20 cellular contexts compared by ENCODE assay signal in the genomic region with DNA sequence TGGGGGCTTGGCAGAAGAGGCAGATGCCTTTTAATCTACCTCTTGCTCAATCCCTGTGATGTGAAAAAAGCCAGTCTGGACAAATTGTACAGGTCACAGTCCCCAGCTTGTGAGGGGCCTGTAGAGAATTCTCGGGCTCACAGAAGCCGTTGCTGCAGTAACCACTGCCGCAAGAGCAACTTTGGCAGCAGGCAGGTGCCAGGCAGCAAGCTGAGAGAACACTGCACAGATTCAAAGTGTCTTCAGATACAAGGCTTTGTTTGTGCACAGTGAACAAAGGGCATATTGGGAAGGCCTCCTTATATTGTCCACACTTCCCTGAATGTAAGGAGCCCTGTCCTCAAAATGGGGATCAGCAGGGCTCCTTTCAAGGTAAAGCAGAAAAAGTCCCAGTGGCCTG. TPM values are rescaled to one million over a fixed set of nuclear protein-coding genes. Genes with fewer than 3 reads are reported as not detected.
DNase-seq lines count a peak whose midpoint lies in the region; ATAC-seq, FAIRE-seq and TF ChIP-seq lines count a peak whose summit lies in the region.
"Had no signal": no experiment of that assay in that cellular context is flagged by ENCODE, and none has a peak within 500 bp of the region (broad histone marks: within the 10 kb centered on the region; RNA-seq: fewer than 3 reads in every experiment).

No MANE protein-coding gene starts in this region.

- H3K4me3 ChIP-seq in right lobe of liver, result no peak overlapping the region
- no peak overlapping the region for H3K4me3 ChIP-seq in HepG2 (replicated peaks in 1 of 3; ENCODE audit: insufficient read depth in 1 of 3, low read depth in 2 of 3, low read length in 3 of 3)
- H3K4me3 ChIP-seq in endodermal cell (ENCODE audit: low read length), result no peak overlapping the region
- H3K4me3 ChIP-seq: A549 had no signal

- no peak for FAIRE-seq in HepG2 (lab: Jason Lieb, UNC)
- FAIRE-seq: GM19239, H54 had no signal

- ATAC-seq in right lobe of liver, result peak in 3 of 4 donors; percentile 33 to 61 (median 45)
- ATAC-seq in HepG2, result no peak
- no peak for ATAC-seq in HG03378 (IDR thresholded peaks at IDR 0.05; ENCODE audit: unreplicated experiment)
- ATAC-seq: A549, PC-3 had no signal

- no peak for TF ChIP-seq POLR2A in right lobe of liver (IDR thresholded peaks at IDR 0.05)
- no peak for TF ChIP-seq POLR2A in HepG2 (IDR thresholded peaks at IDR 0.05; ENCODE audit: insufficient read depth in 1 of 2, low read depth in 2 of 2, low read length in 2 of 2)

- no peaks in the 10 kb centered on the region for H3K4me1 Mint-ChIP-seq in endodermal cell

- TF ChIP-seq CTCF in right lobe of liver (IDR thresholded peaks at IDR 0.05) (no peak), HepG2 (CRISPR knock-in tag; IDR thresholded peaks at IDR 0.05) (no peak), endodermal cell (conservative IDR thresholded peaks at IDR 0.05) (no peak)

- H3K36me3 ChIP-seq in right lobe of liver (peaks cover 0 to 17% (median under 1%) of the 10 kb centered on the region in 4 donors), HepG2 (replicated peaks in 1 of 2; ENCODE audit: control insufficient read depth in 1 of 2, insufficient read depth in 2 of 2, low read length in 2 of 2) (peaks cover 6 to 17% of the 10 kb centered on the region in 2 experiments; a peak in 4 of 5 replicates), endodermal cell (ENCODE audit: control insufficient read depth, insufficient read depth, low read length) (peaks cover 3% of the 10 kb centered on the region)

- H3K9ac ChIP-seq in HepG2 (ENCODE audit: insufficient read depth, low read depth, low read length) (no peak overlapping the region), endodermal cell (ENCODE audit: extremely low read depth, low read length, poor library complexity, severe bottlenecking) (no peak overlapping the region)

- no peaks in the 10 kb centered on the region for H3K27me3 Mint-ChIP-seq in endodermal cell (ENCODE audit: insufficient read depth)

- H3K79me2 ChIP-seq in HepG2 (ENCODE audit: insufficient read depth, low read length), result no peaks in the 10 kb centered on the region

- H3K27ac ChIP-seq in right lobe of liver (peak overlapping the region in 1 of 3 donors; percentile 24), HepG2 (ENCODE audit: extremely low read length, insufficient read depth, low read length) (no peak overlapping the region), endodermal cell (ENCODE audit: low read depth, low read length) (peak overlapping the region; percentile 83), temporal lobe (ENCODE audit: low read depth, low read length) (peak overlapping the region; percentile 96)
- H3K27ac ChIP-seq: A549, RWPE1 had no signal

- H4K20me1 ChIP-seq in HepG2 (ENCODE audit: insufficient read depth, low read length), result no peaks in the 10 kb centered on the region

- H3K4me3 Mint-ChIP-seq in endodermal cell, result no peak overlapping the region
- H3K4me3 Mint-ChIP-seq: HFFc6 had no signal

- BruUV-seq in HepG2 (replicated peaks; lab: Mats Ljungman, UMichigan), result no TSS peak

- H3K4me1 ChIP-seq in right lobe of liver (no peaks in the 10 kb centered on the region), HepG2 (ENCODE audit: insufficient read depth, low read length) (no peaks in the 10 kb centered on the region), endodermal cell (ENCODE audit: control insufficient read depth, insufficient read depth, low read length) (no peaks in the 10 kb centered on the region)
- H3K4me1 ChIP-seq: A549 had no signal

- CTCF ChIA-PET in HepG2 (lab: Yijun Ruan, JAX; ENCODE audit: low intra/inter-chr PET ratio, low total read pairs), result no interaction called here

- POLR2A ChIA-PET in HepG2 (lab: Yijun Ruan, JAX), result no interaction called here

- TF ChIP-seq EP300 in HepG2 (IDR thresholded peaks at IDR 0.05; ENCODE audit: low read depth in 2 of 2, low read length in 2 of 2) (no peak), HepG2 (CRISPR knock-in tag; IDR thresholded peaks at IDR 0.05; ENCODE audit: borderline replicate concordance) (no peak)

- no peak overlapping the region for H2AFZ ChIP-seq in HepG2 (ENCODE audit: low read length)

- TF ChIP-seq RAD21 in HepG2 (CRISPR knock-in tag; IDR thresholded peaks at IDR 0.05), result no peak

- peak in 1 of 3 donors; percentile 63 for DNase-seq in right lobe of liver
- DNase-seq in HepG2 (ENCODE audit: low spot score), result no peak
- no peak for DNase-seq in endodermal cell
- DNase-seq in midbrain (lab: John Stamatoyannopoulos, UW), result peak; percentile 80
- no peak for DNase-seq in activated effector memory CD4-positive, alpha-beta T cell treated with anti-CD3 and anti-CD28 coated beads, Interleukin-2, amount 50 U/mL, for 16 hours
- DNase-seq in posterior vena cava (ENCODE audit: low spot score), result no peak
- DNase-seq: COR-L47, HFFc6, KG1, NCI-H1436 treated with DMSO at 0.1 percent for 48 hours, NCI-H2081, NCI-H510A, NCI-H774, PC-3 had no signal

- H3K36me3 Mint-ChIP-seq in endodermal cell (ENCODE audit: low read depth), result peaks cover 29% of the 10 kb centered on the region

- H3K27ac Mint-ChIP-seq in endodermal cell, result no peak overlapping the region
- H3K27ac Mint-ChIP-seq: HFFc6 had no signal

- no peaks in the 10 kb centered on the region for H3K9me3 ChIP-seq in right lobe of liver
- H3K9me3 ChIP-seq in HepG2 (ENCODE audit: low read length), result no peaks in the 10 kb centered on the region
- no peaks in the 10 kb centered on the region for H3K9me3 ChIP-seq in endodermal cell (ENCODE audit: control insufficient read depth, low read length)
- H3K9me3 ChIP-seq: A549 had no signal

- peaks cover 55% of the 10 kb centered on the region for H3K9me3 Mint-ChIP-seq in endodermal cell
- H3K9me3 Mint-ChIP-seq: HFFc6 had no signal

- intact Hi-C loops in right lobe of liver (cut with DNase I), result no loop called here
- intact Hi-C loops in HepG2 (cut with micrococcal nuclease; ENCODE audit: unreplicated experiment), result no loop called here
- intact Hi-C loops in posterior vena cava (cut with DNase I), result no loop called here

- WGBS in right lobe of liver (ENCODE audit: insufficient coverage, low coverage, low lambda C conversion rate, missing lambda C conversion rate), result 41% methylated on average over 3 of the region's 3 CpGs
- no CpG with 5 or more reads among the region's 3 CpGs for WGBS in HepG2 (ENCODE audit: low lambda C conversion rate)
- WGBS in endodermal cell (ENCODE audit: insufficient coverage in 1 of 2, insufficient read length in 1 of 2), 2 experiments, result 90 to 94% methylated on average over 3 of the region's 3 CpGs

- no peak overlapping the region for H3K4me2 ChIP-seq in HepG2 (ENCODE audit: low read depth, low read length)
- H3K4me2 ChIP-seq: A549 had no signal

- H3K27me3 ChIP-seq in right lobe of liver (no peaks in the 10 kb centered on the region), HepG2 (ENCODE audit: control insufficient read depth in 1 of 2, insufficient read depth in 2 of 2, low read length in 2 of 2) (no peaks in the 10 kb centered on the region), endodermal cell (ENCODE audit: control insufficient read depth, insufficient read depth, low read length, poor library complexity, severe bottlenecking) (no peaks in the 10 kb centered on the region)

- in situ Hi-C loops in HepG2 (cut with HindIII; ENCODE audit: extremely low pct_ligation_motif_present, low pct_unique_long_range_greater_than_20kb), result no loop called here

RNA-seq across cellular contexts. Expression of a gene that starts 11.7 kb away (rescaled TPM):
- total RNA-seq in right lobe of liver (10 to 100 TPM in 3 of 6 experiments, 1 to 10 TPM in 3; 9.3 to 14.9 (median 10.2) TPM), HepG2 (2016; rRNA removed; fragmentation: Illumina TruSeq; extraction: Trizol) (18.7 and 21.5 TPM in 2 replicates), endodermal cell (10 to 100 TPM; 17.9 to 23.7 TPM), temporal lobe (15.7 TPM), posterior vena cava (10 to 100 TPM; 12.9 to 15.9 TPM)
- 1.9 and 2.4 TPM in 2 replicates for total RNA-seq in HepG2 (2016; cell fraction: cytosol; rRNA removed; fragmentation: Illumina TruSeq; extraction: Trizol; ENCODE audit: low read depth)
- 17.8 and 20.5 TPM in 2 replicates for total RNA-seq in HepG2 (2016; cell fraction: insoluble cytoplasmic fraction; rRNA removed; fragmentation: Illumina TruSeq; extraction: Trizol)
- total RNA-seq in HepG2 (2016; cell fraction: membrane; rRNA removed; fragmentation: Illumina TruSeq; extraction: Trizol), result 4.0 and 4.1 TPM in 2 replicates
- total RNA-seq in HepG2 (2016; cell fraction: nucleus; rRNA removed; fragmentation: Illumina TruSeq; extraction: Trizol), result 7.2 and 9.0 TPM in 2 replicates
- polyA plus RNA-seq in HepG2 (2011; rRNA removed), result 22.6 and 26.2 TPM in 2 replicates
- polyA plus RNA-seq in HepG2 (2011; cell fraction: cytosol; rRNA removed), result 27.2 and 29.3 TPM in 2 replicates
- polyA plus RNA-seq in HepG2 (2011; cell fraction: nucleus; rRNA removed), result 11.7 and 13.7 TPM in 2 replicates
- 14.0 and 17.6 TPM in 2 replicates for polyA plus RNA-seq in HepG2 (2012)
- polyA plus RNA-seq in HepG2 (2016; cell fraction: cytosol; fragmentation: Illumina TruSeq; extraction: Trizol; ENCODE audit: low read depth), result 1.6 and 2.0 TPM in 2 replicates
- 21.6 and 21.9 TPM in 2 replicates for polyA plus RNA-seq in HepG2 (2016; cell fraction: insoluble cytoplasmic fraction; fragmentation: Illumina TruSeq; extraction: Trizol; ENCODE audit: low read depth)
- polyA plus RNA-seq in HepG2 (2016; cell fraction: membrane; fragmentation: Illumina TruSeq; extraction: Trizol; ENCODE audit: low read depth), result 2.3 and 2.5 TPM in 2 replicates
- polyA plus RNA-seq in HepG2 (2016; cell fraction: nucleus; fragmentation: Illumina TruSeq; extraction: Trizol; ENCODE audit: insufficient read depth, low read depth), result 11.4 and 12.8 TPM in 2 replicates
- polyA minus RNA-seq in HepG2 (2011; rRNA and poly(A)+ RNA removed; ENCODE audit: low replicate concordance), result 10.7 and 22.1 TPM in 2 replicates
- 9.2 and 12.6 TPM in 2 replicates for polyA minus RNA-seq in HepG2 (2011; cell fraction: cytosol; rRNA and poly(A)+ RNA removed)
- 8.0 and 8.5 TPM in 2 replicates for polyA minus RNA-seq in HepG2 (2011; cell fraction: nucleus; rRNA and poly(A)+ RNA removed)
- 25.1 TPM for polyA plus RNA-seq in endodermal cell (2013, experiment 1 of 2)
- 23.2 TPM for polyA plus RNA-seq in endodermal cell (2013, experiment 2 of 2)

RNA-seq across cellular contexts. Expression of a gene that starts 32.2 kb away (rescaled TPM):
- total RNA-seq in right lobe of liver (10 to 100 TPM; 31.8 to 65.2 (median 47.9) TPM), HepG2 (2016; rRNA removed; fragmentation: Illumina TruSeq; extraction: Trizol) (14.0 and 16.4 TPM in 2 replicates), endodermal cell (10 to 100 TPM; 29.8 to 42.5 TPM), temporal lobe (16.0 TPM), posterior vena cava (10 to 100 TPM; 49.8 to 51.9 TPM)
- total RNA-seq in HepG2 (2016; cell fraction: cytosol; rRNA removed; fragmentation: Illumina TruSeq; extraction: Trizol; ENCODE audit: low read depth), result 18.4 and 20.2 TPM in 2 replicates
- 16.0 and 19.4 TPM in 2 replicates for total RNA-seq in HepG2 (2016; cell fraction: insoluble cytoplasmic fraction; rRNA removed; fragmentation: Illumina TruSeq; extraction: Trizol)
- total RNA-seq in HepG2 (2016; cell fraction: membrane; rRNA removed; fragmentation: Illumina TruSeq; extraction: Trizol), result 18.8 and 22.7 TPM in 2 replicates
- total RNA-seq in HepG2 (2016; cell fraction: nucleus; rRNA removed; fragmentation: Illumina TruSeq; extraction: Trizol), result 17.9 and 19.4 TPM in 2 replicates
- polyA plus RNA-seq in HepG2 (2011; rRNA removed), result 65.5 and 91.1 TPM in 2 replicates
- polyA plus RNA-seq in HepG2 (2011; cell fraction: cytosol; rRNA removed), result 48.7 and 57.4 TPM in 2 replicates
- 386 and 474 TPM in 2 replicates for polyA plus RNA-seq in HepG2 (2011; cell fraction: nucleus; rRNA removed)
- polyA plus RNA-seq in HepG2 (2012), result 30.1 and 49.9 TPM in 2 replicates
- polyA plus RNA-seq in HepG2 (2016; cell fraction: cytosol; fragmentation: Illumina TruSeq; extraction: Trizol; ENCODE audit: low read depth), result 15.5 and 17.3 TPM in 2 replicates
- 18.7 and 19.8 TPM in 2 replicates for polyA plus RNA-seq in HepG2 (2016; cell fraction: insoluble cytoplasmic fraction; fragmentation: Illumina TruSeq; extraction: Trizol; ENCODE audit: low read depth)
- polyA plus RNA-seq in HepG2 (2016; cell fraction: membrane; fragmentation: Illumina TruSeq; extraction: Trizol; ENCODE audit: low read depth), result 14.2 and 18.3 TPM in 2 replicates
- 44.7 and 54.6 TPM in 2 replicates for polyA plus RNA-seq in HepG2 (2016; cell fraction: nucleus; fragmentation: Illumina TruSeq; extraction: Trizol; ENCODE audit: insufficient read depth, low read depth)
- polyA minus RNA-seq in HepG2 (2011; rRNA and poly(A)+ RNA removed; ENCODE audit: low replicate concordance), result 64.1 and 271 TPM in 2 replicates
- 14.8 and 18.8 TPM in 2 replicates for polyA minus RNA-seq in HepG2 (2011; cell fraction: cytosol; rRNA and poly(A)+ RNA removed)
- 53.6 and 83.3 TPM in 2 replicates for polyA minus RNA-seq in HepG2 (2011; cell fraction: nucleus; rRNA and poly(A)+ RNA removed)
- 32.4 TPM for polyA plus RNA-seq in endodermal cell (2013, experiment 1 of 2)
- polyA plus RNA-seq in endodermal cell (2013, experiment 2 of 2), result 28.0 TPM

RNA-seq across cellular contexts. Expression of a gene that starts 38.0 kb away (rescaled TPM):
- total RNA-seq in right lobe of liver (10 to 100 TPM in 1 of 6 experiments, 1 to 10 TPM in 5; 3.1 to 11.2 (median 5.1) TPM), HepG2 (2016; rRNA removed; fragmentation: Illumina TruSeq; extraction: Trizol) (0.33 TPM in 1 of 2 replicates, not detected in the other), endodermal cell (10 to 100 TPM in 1 of 2 donors, 1 to 10 TPM in 1; 8.2 to 15.7 TPM), temporal lobe (3.7 TPM), posterior vena cava (10 to 100 TPM; 36.4 to 42.6 TPM)
- not detected in 2 replicates for total RNA-seq in HepG2 (2016; cell fraction: cytosol; rRNA removed; fragmentation: Illumina TruSeq; extraction: Trizol; ENCODE audit: low read depth)
- 0.37 TPM in 1 of 2 replicates, not detected in the other for total RNA-seq in HepG2 (2016; cell fraction: insoluble cytoplasmic fraction; rRNA removed; fragmentation: Illumina TruSeq; extraction: Trizol)
- not detected in 2 replicates for total RNA-seq in HepG2 (2016; cell fraction: membrane; rRNA removed; fragmentation: Illumina TruSeq; extraction: Trizol)
- total RNA-seq in HepG2 (2016; cell fraction: nucleus; rRNA removed; fragmentation: Illumina TruSeq; extraction: Trizol), result 1.0 TPM in 1 of 2 replicates, not detected in the other
- polyA plus RNA-seq in HepG2 (2011; rRNA removed), result 2.6 and 4.3 TPM in 2 replicates
- polyA plus RNA-seq in HepG2 (2011; cell fraction: cytosol; rRNA removed), result 0.94 and 1.1 TPM in 2 replicates
- polyA plus RNA-seq in HepG2 (2011; cell fraction: nucleus; rRNA removed), result 16.4 and 19.7 TPM in 2 replicates
- 2.0 and 3.1 TPM in 2 replicates for polyA plus RNA-seq in HepG2 (2012)
- polyA plus RNA-seq in HepG2 (2016; cell fraction: cytosol; fragmentation: Illumina TruSeq; extraction: Trizol; ENCODE audit: low read depth), result 0.26 TPM in 1 of 2 replicates, not detected in the other
- 0.58 TPM in 1 of 2 replicates, not detected in the other for polyA plus RNA-seq in HepG2 (2016; cell fraction: insoluble cytoplasmic fraction; fragmentation: Illumina TruSeq; extraction: Trizol; ENCODE audit: low read depth)
- polyA plus RNA-seq in HepG2 (2016; cell fraction: membrane; fragmentation: Illumina TruSeq; extraction: Trizol; ENCODE audit: low read depth), result 0.17 and 0.50 TPM in 2 replicates
- 3.4 and 4.5 TPM in 2 replicates for polyA plus RNA-seq in HepG2 (2016; cell fraction: nucleus; fragmentation: Illumina TruSeq; extraction: Trizol; ENCODE audit: insufficient read depth, low read depth)
- 0.84 and 7.9 TPM in 2 replicates for polyA minus RNA-seq in HepG2 (2011; rRNA and poly(A)+ RNA removed; ENCODE audit: low replicate concordance)
- not detected in 2 replicates for polyA minus RNA-seq in HepG2 (2011; cell fraction: cytosol; rRNA and poly(A)+ RNA removed)
- 1.7 and 5.3 TPM in 2 replicates for polyA minus RNA-seq in HepG2 (2011; cell fraction: nucleus; rRNA and poly(A)+ RNA removed)
- 35.7 TPM for polyA plus RNA-seq in endodermal cell (2013, experiment 1 of 2)
- polyA plus RNA-seq in endodermal cell (2013, experiment 2 of 2), result 34.4 TPM

RNA-seq across cellular contexts. Expression of a gene that starts 50.7 kb away (rescaled TPM):
- total RNA-seq in right lobe of liver (10 to 100 TPM in 4 of 6 experiments, 1 to 10 TPM in 2; 8.8 to 24.0 (median 18.4) TPM), HepG2 (2016; rRNA removed; fragmentation: Illumina TruSeq; extraction: Trizol) (1.0 and 1.2 TPM in 2 replicates), endodermal cell (1 to 10 TPM; 1.2 to 1.3 TPM), temporal lobe (1.5 TPM), posterior vena cava (1 to 10 TPM; 1.3 to 2.8 TPM)
- total RNA-seq in HepG2 (2016; cell fraction: cytosol; rRNA removed; fragmentation: Illumina TruSeq; extraction: Trizol; ENCODE audit: low read depth), result 0.35 and 0.40 TPM in 2 replicates
- total RNA-seq in HepG2 (2016; cell fraction: insoluble cytoplasmic fraction; rRNA removed; fragmentation: Illumina TruSeq; extraction: Trizol), result 0.65 and 1.4 TPM in 2 replicates
- total RNA-seq in HepG2 (2016; cell fraction: membrane; rRNA removed; fragmentation: Illumina TruSeq; extraction: Trizol), result 0.65 and 0.90 TPM in 2 replicates
- total RNA-seq in HepG2 (2016; cell fraction: nucleus; rRNA removed; fragmentation: Illumina TruSeq; extraction: Trizol), result 0.78 and 0.85 TPM in 2 replicates
- 0.37 and 0.63 TPM in 2 replicates for polyA plus RNA-seq in HepG2 (2011; rRNA removed)
- 0.35 and 1.4 TPM in 2 replicates for polyA plus RNA-seq in HepG2 (2011; cell fraction: cytosol; rRNA removed)
- polyA plus RNA-seq in HepG2 (2011; cell fraction: nucleus; rRNA removed), result 1.9 and 2.3 TPM in 2 replicates
- polyA plus RNA-seq in HepG2 (2012), result 0.21 and 0.40 TPM in 2 replicates
- polyA plus RNA-seq in HepG2 (2016; cell fraction: cytosol; fragmentation: Illumina TruSeq; extraction: Trizol; ENCODE audit: low read depth), result 0.27 and 0.53 TPM in 2 replicates
- polyA plus RNA-seq in HepG2 (2016; cell fraction: insoluble cytoplasmic fraction; fragmentation: Illumina TruSeq; extraction: Trizol; ENCODE audit: low read depth), result 0.74 and 1.2 TPM in 2 replicates
- polyA plus RNA-seq in HepG2 (2016; cell fraction: membrane; fragmentation: Illumina TruSeq; extraction: Trizol; ENCODE audit: low read depth), result 0.58 and 1.1 TPM in 2 replicates
- 0.57 and 1.8 TPM in 2 replicates for polyA plus RNA-seq in HepG2 (2016; cell fraction: nucleus; fragmentation: Illumina TruSeq; extraction: Trizol; ENCODE audit: insufficient read depth, low read depth)
- 0.60 and 1.7 TPM in 2 replicates for polyA minus RNA-seq in HepG2 (2011; rRNA and poly(A)+ RNA removed; ENCODE audit: low replicate concordance)
- not detected in 2 replicates for polyA minus RNA-seq in HepG2 (2011; cell fraction: cytosol; rRNA and poly(A)+ RNA removed)
- polyA minus RNA-seq in HepG2 (2011; cell fraction: nucleus; rRNA and poly(A)+ RNA removed), result 0.52 and 1.2 TPM in 2 replicates
- polyA plus RNA-seq in endodermal cell (2013, experiment 1 of 2), result 0.46 TPM
- polyA plus RNA-seq in endodermal cell (2013, experiment 2 of 2), result 0.70 TPM

RNA-seq across cellular contexts. Expression of a gene that starts 53.0 kb away (rescaled TPM):
- total RNA-seq in right lobe of liver, result 10 to 100 TPM in 1 of 6 experiments, 1 to 10 TPM in 5; 3.3 to 12.1 (median 4.5) TPM
- total RNA-seq in HepG2 (2016; rRNA removed; fragmentation: Illumina TruSeq; extraction: Trizol), result 0.89 and 1.3 TPM in 2 replicates
- total RNA-seq in HepG2 (2016; cell fraction: cytosol; rRNA removed; fragmentation: Illumina TruSeq; extraction: Trizol; ENCODE audit: low read depth), result 0.30 and 0.44 TPM in 2 replicates
- 0.61 and 1.2 TPM in 2 replicates for total RNA-seq in HepG2 (2016; cell fraction: insoluble cytoplasmic fraction; rRNA removed; fragmentation: Illumina TruSeq; extraction: Trizol)
- 0.83 and 0.90 TPM in 2 replicates for total RNA-seq in HepG2 (2016; cell fraction: membrane; rRNA removed; fragmentation: Illumina TruSeq; extraction: Trizol)
- 1.0 and 2.0 TPM in 2 replicates for total RNA-seq in HepG2 (2016; cell fraction: nucleus; rRNA removed; fragmentation: Illumina TruSeq; extraction: Trizol)
- polyA plus RNA-seq in HepG2 (2011; rRNA removed), result 3.2 and 3.7 TPM in 2 replicates
- 1.7 and 2.1 TPM in 2 replicates for polyA plus RNA-seq in HepG2 (2011; cell fraction: cytosol; rRNA removed)
- 11.3 and 13.0 TPM in 2 replicates for polyA plus RNA-seq in HepG2 (2011; cell fraction: nucleus; rRNA removed)
- 3.2 and 3.9 TPM in 2 replicates for polyA plus RNA-seq in HepG2 (2012)
- polyA plus RNA-seq in HepG2 (2016; cell fraction: cytosol; fragmentation: Illumina TruSeq; extraction: Trizol; ENCODE audit: low read depth), result 0.15 and 0.16 TPM in 2 replicates
- 2.4 and 3.0 TPM in 2 replicates for polyA plus RNA-seq in HepG2 (2016; cell fraction: insoluble cytoplasmic fraction; fragmentation: Illumina TruSeq; extraction: Trizol; ENCODE audit: low read depth)
- 0.78 and 1.0 TPM in 2 replicates for polyA plus RNA-seq in HepG2 (2016; cell fraction: membrane; fragmentation: Illumina TruSeq; extraction: Trizol; ENCODE audit: low read depth)
- 7.3 TPM in 2 replicates for polyA plus RNA-seq in HepG2 (2016; cell fraction: nucleus; fragmentation: Illumina TruSeq; extraction: Trizol; ENCODE audit: insufficient read depth, low read depth)
- 3.1 and 4.9 TPM in 2 replicates for polyA minus RNA-seq in HepG2 (2011; rRNA and poly(A)+ RNA removed; ENCODE audit: low replicate concordance)
- 1.3 and 1.4 TPM in 2 replicates for polyA minus RNA-seq in HepG2 (2011; cell fraction: cytosol; rRNA and poly(A)+ RNA removed)
- 2.8 and 4.2 TPM in 2 replicates for polyA minus RNA-seq in HepG2 (2011; cell fraction: nucleus; rRNA and poly(A)+ RNA removed)
- 10 to 100 TPM; 13.4 to 13.5 TPM for total RNA-seq in endodermal cell
- polyA plus RNA-seq in endodermal cell (2013, experiment 1 of 2), result 9.6 TPM
- polyA plus RNA-seq in endodermal cell (2013, experiment 2 of 2), result 7.7 TPM
- total RNA-seq in temporal lobe, result 3.0 TPM
- total RNA-seq in posterior vena cava, result 1 to 10 TPM; 3.0 to 4.1 TPM

Comparison
In these comparisons a context has a peak if more than half of its experiments do, and no peak if none do; other contexts are left out.
1. ATAC-seq: peak in right lobe of liver (3 of 4); none in HepG2 (single experiment) and HG03378 (single experiment).